In the genomic region with DNA sequence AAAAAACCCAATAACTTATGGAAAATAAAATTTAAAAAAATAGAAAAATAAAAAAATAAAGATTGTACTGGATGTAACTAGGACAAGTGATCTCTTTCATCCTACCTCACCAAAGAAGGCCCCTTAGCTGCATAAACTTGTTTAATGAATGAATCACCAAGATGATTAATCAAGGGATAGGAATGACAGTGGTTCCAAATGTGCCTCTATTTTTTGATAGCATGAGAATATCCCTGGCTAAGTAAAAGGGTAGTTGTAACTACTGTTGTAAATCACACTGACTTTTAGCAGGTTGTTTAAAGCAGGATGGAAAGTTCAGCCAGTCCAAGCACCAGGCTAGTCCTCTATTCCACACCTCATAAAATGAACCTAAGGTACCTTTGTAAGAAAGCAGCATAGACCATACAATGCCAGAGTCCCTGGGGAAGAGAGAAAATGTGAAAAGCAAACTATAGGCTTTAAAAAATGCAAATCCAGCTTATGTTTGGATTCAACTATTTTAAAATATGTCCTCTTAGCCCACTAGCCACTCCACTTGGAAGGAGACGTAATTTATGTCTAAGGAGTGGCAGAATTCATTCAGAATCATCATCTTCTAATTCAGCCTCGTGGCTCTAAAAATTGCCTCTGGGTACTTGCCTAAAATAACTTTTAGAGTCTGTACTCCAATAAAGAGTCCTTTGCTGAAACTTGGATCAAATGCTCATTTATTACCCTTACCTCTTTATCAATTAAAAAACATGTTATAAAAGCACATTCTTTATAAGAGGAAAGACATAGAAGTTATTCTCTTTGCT, we compare ENCODE assay signal across 12 cellular contexts.
DNase-seq lines count a peak whose midpoint lies in the region; ATAC-seq and TF ChIP-seq lines count a peak whose summit lies in the region.
"Had no signal": no experiment of that assay in that cellular context is flagged by ENCODE, and none has a peak within 500 bp of the region (broad histone marks: within the 10 kb centered on the region; RNA-seq: fewer than 3 reads in every experiment).

No MANE protein-coding gene starts in this region.

- no peak overlapping the region for H3K18ac ChIP-seq in neuronal stem cell (ENCODE audit: low read length)

- DNase-seq in EL (peak; percentile 83), NCI-H526 treated with DMSO at 0.1 percent for 48 hours (lab: John Stamatoyannopoulos, UW) (peak; percentile 58), epithelial cell of proximal tubule (ENCODE audit: low read depth) (peak; percentile 31), neuronal stem cell (ENCODE audit: low spot score) (no peak), NCI-H748 treated with DMSO at 0.1 percent for 48 hours (lab: John Stamatoyannopoulos, UW) (no peak), pons (ENCODE audit: low spot score) (no peak)
- DNase-seq in activated CD4-positive, CD25-positive, alpha-beta regulatory T cell (lab: John Stamatoyannopoulos, UW): no peak
- DNase-seq: aorta, esophagus squamous epithelium, left ventricle myocardium inferior, NCI-H187 had no signal

- H3K23ac ChIP-seq in neuronal stem cell (ENCODE audit: low read depth, low read length, poor library complexity): no peak overlapping the region

- H2AK5ac ChIP-seq in neuronal stem cell (ENCODE audit: low read depth, low read length): no peak overlapping the region

- no peaks in the 10 kb centered on the region for H3K27me3 ChIP-seq in neuronal stem cell (ENCODE audit: control insufficient read depth in 3 of 3, insufficient read depth in 3 of 3, low read depth in 1 of 3, low read length in 3 of 3)
- H3K27me3 ChIP-seq: esophagus squamous epithelium had no signal

- no peak overlapping the region for H3K14ac ChIP-seq in neuronal stem cell (ENCODE audit: low read length)

- H2BK12ac ChIP-seq in neuronal stem cell (ENCODE audit: low read length): no peak overlapping the region

- no peaks in the 10 kb centered on the region for H3K36me3 ChIP-seq in neuronal stem cell (replicated peaks in 1 of 2; ENCODE audit: control insufficient read depth in 2 of 2, insufficient read depth in 2 of 2, low read length in 2 of 2)
- H3K36me3 ChIP-seq: esophagus squamous epithelium, left ventricle myocardium inferior had no signal

- H3K4me2 ChIP-seq in neuronal stem cell (ENCODE audit: insufficient read depth, low read length, poor library complexity, severe bottlenecking): no peak overlapping the region

- no peak overlapping the region for H3K27ac ChIP-seq in neuronal stem cell (replicated peaks; ENCODE audit: low read length)
- H3K27ac ChIP-seq: esophagus squamous epithelium, left ventricle myocardium inferior had no signal

- no peak overlapping the region for H4K91ac ChIP-seq in neuronal stem cell (ENCODE audit: low read depth, low read length, poor library complexity)

- no peak overlapping the region for H3K4ac ChIP-seq in neuronal stem cell (ENCODE audit: low read length)

- no peak overlapping the region for H2BK120ac ChIP-seq in neuronal stem cell (ENCODE audit: low read depth, low read length)

- H3K4me3 ChIP-seq in epithelial cell of proximal tubule (ENCODE audit: low read depth, low read length) (no peak overlapping the region), neuronal stem cell (ENCODE audit: low read length in 2 of 2) (no peak overlapping the region)
- H3K4me3 ChIP-seq: esophagus squamous epithelium, left ventricle myocardium inferior had no signal

- TF ChIP-seq CTCF in epithelial cell of proximal tubule (conservative IDR thresholded peaks at IDR 0.05; ENCODE audit: low read depth, low read length): no peak

- no peak overlapping the region for H3K9ac ChIP-seq in neuronal stem cell (ENCODE audit: low read depth, low read length, poor library complexity)

- H4K8ac ChIP-seq in neuronal stem cell (ENCODE audit: low read depth, low read length): no peak overlapping the region

- H3K4me1 ChIP-seq in neuronal stem cell (ENCODE audit: control insufficient read depth in 2 of 2, insufficient read depth in 1 of 2, low read depth in 1 of 2, low read length in 2 of 2): peaks cover 2 to 5% of the 10 kb centered on the region in 2 donors

- no CpG with 5 or more reads among the region's 2 CpGs for WGBS in neuronal stem cell (ENCODE audit: extremely low coverage in 2 of 2, insufficient read length in 2 of 2, insufficient replicate concordance in 1 of 2), 2 donors

- no peak for ATAC-seq in HG02798 (IDR thresholded peaks at IDR 0.05; ENCODE audit: poor library complexity, unreplicated experiment)

- peak overlapping the region; percentile 16 for H2AFZ ChIP-seq in neuronal stem cell (ENCODE audit: low read length)

- no peak overlapping the region for H2BK15ac ChIP-seq in neuronal stem cell (ENCODE audit: low read length)

- H3K79me1 ChIP-seq in neuronal stem cell (ENCODE audit: low read depth, low read length): no peaks in the 10 kb centered on the region

- peaks cover 2 to 11% of the 10 kb centered on the region in 2 donors for H3K9me3 ChIP-seq in neuronal stem cell (replicated peaks in 1 of 2; ENCODE audit: control insufficient read depth in 2 of 2, insufficient read depth in 1 of 2, low read depth in 1 of 2, low read length in 2 of 2)

- H2BK5ac ChIP-seq in neuronal stem cell (ENCODE audit: low read length): no peak overlapping the region

Comparison
In these comparisons a context has a peak if more than half of its experiments do, and no peak if none do; other contexts are left out.
1. DNase-seq: peak in EL (single experiment), NCI-H526 treated with DMSO at 0.1 percent for 48 hours (single experiment) and epithelial cell of proximal tubule (single experiment); none in neuronal stem cell (single experiment), NCI-H748 treated with DMSO at 0.1 percent for 48 hours (single experiment), activated CD4-positive, CD25-positive, alpha-beta regulatory T cell (0 of 4) and pons (single experiment).